ENCODE assay signal across 1 cellular context in genomic region chr7:106865130-106866115, GRCh38.
TF ChIP-seq lines count a peak whose summit lies in the region.

Gene PIK3CG, plus strand, starts transcription at chr7:106865282. Its CDS starts 2,280 bp downstream, at chr7:106867562.

TF ChIP-seq in HepG2, 621 proteins besides CTCF, POLR2A, EP300 and RAD21 (continued from another document):
- TF ChIP-seq ZNF577 (CRISPR knock-in tag; IDR thresholded peaks at IDR 0.05; ENCODE audit: borderline replicate concordance, low read depth), result no peak
- TF ChIP-seq HMGXB3 (CRISPR knock-in tag; IDR thresholded peaks at IDR 0.05; ENCODE audit: borderline replicate concordance), result no peak
- TF ChIP-seq FOXA1 (IDR thresholded peaks at IDR 0.05), result no peak
- TF ChIP-seq FOXA1 (CRISPR knock-in tag; IDR thresholded peaks at IDR 0.05), result no peak
- TF ChIP-seq TP53 (CRISPR knock-in tag; conservative IDR thresholded peaks at IDR 0.05), result no peak
- TF ChIP-seq TRIM24 (CRISPR knock-in tag; IDR thresholded peaks at IDR 0.05), result no peak
- TF ChIP-seq ZNF44 (CRISPR knock-in tag; IDR thresholded peaks at IDR 0.05), result no peak
- TF ChIP-seq, protein P1, sequence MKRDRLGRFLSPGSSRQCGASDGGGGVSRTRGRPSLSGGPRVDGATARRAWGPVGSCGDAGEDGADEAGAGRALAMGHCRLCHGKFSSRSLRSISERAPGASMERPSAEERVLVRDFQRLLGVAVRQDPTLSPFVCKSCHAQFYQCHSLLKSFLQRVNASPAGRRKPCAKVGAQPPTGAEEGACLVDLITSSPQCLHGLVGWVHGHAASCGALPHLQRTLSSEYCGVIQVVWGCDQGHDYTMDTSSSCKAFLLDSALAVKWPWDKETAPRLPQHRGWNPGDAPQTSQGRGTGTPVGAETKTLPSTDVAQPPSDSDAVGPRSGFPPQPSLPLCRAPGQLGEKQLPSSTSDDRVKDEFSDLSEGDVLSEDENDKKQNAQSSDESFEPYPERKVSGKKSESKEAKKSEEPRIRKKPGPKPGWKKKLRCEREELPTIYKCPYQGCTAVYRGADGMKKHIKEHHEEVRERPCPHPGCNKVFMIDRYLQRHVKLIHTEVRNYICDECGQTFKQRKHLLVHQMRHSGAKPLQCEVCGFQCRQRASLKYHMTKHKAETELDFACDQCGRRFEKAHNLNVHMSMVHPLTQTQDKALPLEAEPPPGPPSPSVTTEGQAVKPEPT (CRISPR knock-in tag; IDR thresholded peaks at IDR 0.05; ENCODE audit: low read depth), result no peak
- no peak for TF ChIP-seq DR1 (CRISPR knock-in tag; IDR thresholded peaks at IDR 0.05)
- no peak for TF ChIP-seq MAFF (IDR thresholded peaks at IDR 0.05; ENCODE audit: low read depth, low read length)
- no peak for TF ChIP-seq TAF1 (CRISPR knock-in tag; IDR thresholded peaks at IDR 0.05)
